29 cellular contexts compared by ENCODE assay signal in genomic region chrX:9501362-9501761, GRCh38.
"Had no signal": no experiment of that assay in that cellular context is flagged by ENCODE, and none has a peak within 500 bp of the region (broad histone marks: within the 10 kb centered on the region; RNA-seq: fewer than 3 reads in every experiment).

No MANE protein-coding gene starts in this region.

- H3K4me1 ChIP-seq: breast epithelium, colonic mucosa, esophagus squamous epithelium, gastrocnemius medialis, left ventricle myocardium inferior, psoas muscle, right atrium auricular region, tibial artery had no signal

- ATAC-seq: activated T-cell treated with anti-CD3 and anti-CD28 coated beads, Interleukin-2, amount 50 U/mL, for 72 hours; effector memory CD8-positive, alpha-beta T cell; gastrocnemius medialis; heart left ventricle; natural killer cell; psoas muscle; stimulated activated naive CD8-positive, alpha-beta T cell treated with anti-CD3 and anti-CD28 coated beads, Interleukin-15, amount 100 ng/mL, for 72 hours had no signal

- H3K9me3 Mint-ChIP-seq: activated naive CD4-positive, alpha-beta T cell treated with anti-CD3 and anti-CD28 coated beads for 36 hours; central memory CD8-positive, alpha-beta T cell; effector memory CD8-positive, alpha-beta T cell; immature natural killer cell had no signal

- DNase-seq: activated CD4-positive, alpha-beta memory T cell treated with anti-CD3 and anti-CD28 coated beads, Interleukin-2, amount 10 ng/mL, durations not matched to agents 7 days and 5 days; activated CD4-positive, alpha-beta T cell treated with anti-CD3 and anti-CD28 coated beads, Interleukin-2, amount 10 ng/mL, durations not matched to agents 24 days and 14 days; activated effector memory CD4-positive, alpha-beta T cell treated with Interleukin-2 at 50 U/mL for 16 hours; activated naive CD4-positive, alpha-beta T cell treated with anti-CD3 and anti-CD28 coated beads for 36 hours; activated naive CD8-positive, alpha-beta T cell treated with anti-CD3 and anti-CD28 coated beads, Interleukin-2, amount 10 ng/mL, durations not matched to agents 7 days and 5 days; activated T-cell treated with anti-CD3 and anti-CD28 coated beads, Interleukin-2, amount 50 U/mL, for 72 hours; amniotic stem cell; colonic mucosa; dorsolateral prefrontal cortex; effector memory CD8-positive, alpha-beta T cell; esophagus squamous epithelium; gastrocnemius medialis; heart left ventricle; left ventricle myocardium inferior; mammary epithelial cell; midbrain; natural killer cell; ovary; psoas muscle; stimulated activated CD4-positive, alpha-beta T cell treated with anti-CD3 and anti-CD28 coated beads, Interleukin-1b, Interleukin-23, amount 100 ng/mL, for 48 hours; stimulated activated naive CD8-positive, alpha-beta T cell treated with anti-CD3 and anti-CD28 coated beads, Interleukin-15, amount 100 ng/mL, for 72 hours; T1000; tibial artery had no signal

- H3K36me3 Mint-ChIP-seq: natural killer cell had no signal

- H3K36me3 ChIP-seq: breast epithelium, colonic mucosa, gastrocnemius medialis, heart left ventricle, ovary had no signal

- H3K27ac ChIP-seq: breast epithelium, colonic mucosa, dorsolateral prefrontal cortex, esophagus squamous epithelium, gastrocnemius medialis, heart left ventricle, left ventricle myocardium inferior, neutrophil, ovary, psoas muscle, right atrium auricular region, tibial artery had no signal

- H3K27ac Mint-ChIP-seq: activated CD4-positive, alpha-beta memory T cell treated with anti-CD3 and anti-CD28 coated beads, Interleukin-2, amount 10 ng/mL, durations not matched to agents 7 days and 5 days; activated CD4-positive, alpha-beta T cell treated with anti-CD3 and anti-CD28 coated beads, Interleukin-2, amount 10 ng/mL, durations not matched to agents 24 days and 14 days; activated naive CD4-positive, alpha-beta T cell treated with anti-CD3 and anti-CD28 coated beads for 36 hours; activated naive CD8-positive, alpha-beta T cell treated with anti-CD3 and anti-CD28 coated beads, Interleukin-2, amount 10 ng/mL, durations not matched to agents 7 days and 5 days; activated T-cell treated with anti-CD3 and anti-CD28 coated beads, Interleukin-2, amount 50 U/mL, for 72 hours; T-helper 1 cell treated with Interleukin-12 subunit alpha and Interleukin-12 subunit beta and Interleukin-4 antibody, amounts not matched to agents 30 μg/mL and 1 μg/mL, for 36 hours had no signal

- H3K4me3 Mint-ChIP-seq: activated CD4-positive, alpha-beta memory T cell treated with anti-CD3 and anti-CD28 coated beads, Interleukin-2, amount 10 ng/mL, durations not matched to agents 7 days and 5 days; activated CD4-positive, alpha-beta T cell treated with anti-CD3 and anti-CD28 coated beads, Interleukin-2, amount 10 ng/mL, durations not matched to agents 24 days and 14 days; activated naive CD4-positive, alpha-beta T cell treated with anti-CD3 and anti-CD28 coated beads for 36 hours; activated naive CD8-positive, alpha-beta T cell treated with anti-CD3 and anti-CD28 coated beads, Interleukin-2, amount 10 ng/mL, durations not matched to agents 7 days and 5 days; activated T-cell treated with anti-CD3 and anti-CD28 coated beads, Interleukin-2, amount 50 U/mL, for 72 hours; central memory CD8-positive, alpha-beta T cell; effector memory CD8-positive, alpha-beta T cell; immature natural killer cell; natural killer cell; stimulated activated naive CD8-positive, alpha-beta T cell treated with anti-CD3 and anti-CD28 coated beads, Interleukin-15, amount 100 ng/mL, for 72 hours; T-helper 1 cell treated with Interleukin-12 subunit alpha and Interleukin-12 subunit beta and Interleukin-4 antibody, amounts not matched to agents 30 μg/mL and 1 μg/mL, for 36 hours had no signal

- H3K9me3 ChIP-seq: colonic mucosa, esophagus squamous epithelium, gastrocnemius medialis, heart left ventricle, left ventricle myocardium inferior, neutrophil, ovary, psoas muscle, tibial artery had no signal

- H3K27me3 Mint-ChIP-seq: activated CD4-positive, alpha-beta memory T cell treated with anti-CD3 and anti-CD28 coated beads, Interleukin-2, amount 10 ng/mL, durations not matched to agents 7 days and 5 days; activated CD4-positive, alpha-beta T cell treated with anti-CD3 and anti-CD28 coated beads, Interleukin-2, amount 10 ng/mL, durations not matched to agents 24 days and 14 days; activated naive CD8-positive, alpha-beta T cell treated with anti-CD3 and anti-CD28 coated beads, Interleukin-2, amount 10 ng/mL, durations not matched to agents 7 days and 5 days; central memory CD8-positive, alpha-beta T cell; effector memory CD8-positive, alpha-beta T cell; stimulated activated naive CD8-positive, alpha-beta T cell treated with anti-CD3 and anti-CD28 coated beads, Interleukin-15, amount 100 ng/mL, for 72 hours had no signal

- H3K4me1 Mint-ChIP-seq: activated CD4-positive, alpha-beta memory T cell treated with anti-CD3 and anti-CD28 coated beads, Interleukin-2, amount 10 ng/mL, durations not matched to agents 7 days and 5 days; activated CD4-positive, alpha-beta T cell treated with anti-CD3 and anti-CD28 coated beads, Interleukin-2, amount 10 ng/mL, durations not matched to agents 24 days and 14 days; stimulated activated naive CD8-positive, alpha-beta T cell treated with anti-CD3 and anti-CD28 coated beads, Interleukin-15, amount 100 ng/mL, for 72 hours had no signal

- H3K4me3 ChIP-seq: breast epithelium, colonic mucosa, dorsolateral prefrontal cortex, esophagus squamous epithelium, gastrocnemius medialis, heart left ventricle, left ventricle myocardium inferior, ovary, psoas muscle, right atrium auricular region, tibial artery had no signal

- H3K27me3 ChIP-seq: breast epithelium, colonic mucosa, esophagus squamous epithelium, gastrocnemius medialis, heart left ventricle, neutrophil, ovary, right atrium auricular region, tibial artery had no signal
